In the genomic region with DNA sequence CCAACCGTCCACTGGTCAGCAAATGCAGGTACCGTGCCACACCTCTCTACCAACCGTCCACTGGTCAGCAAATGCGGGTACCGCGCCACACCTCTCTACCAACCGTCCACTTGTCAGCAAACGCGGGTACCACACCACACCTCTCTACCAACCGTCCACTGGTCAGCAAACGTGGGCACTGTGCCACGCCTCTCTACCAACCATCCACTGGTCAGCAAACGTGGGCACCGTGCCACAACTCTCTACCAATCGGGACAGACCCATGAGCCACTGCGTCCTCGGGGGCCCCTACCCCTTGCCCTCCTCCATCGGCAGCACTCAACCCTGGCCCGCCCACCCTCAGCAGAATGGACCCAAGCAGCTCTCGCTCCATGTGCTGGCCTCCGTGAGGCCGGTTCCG, we compare ENCODE assay signal across 22 cellular contexts.
"Had no signal": no experiment of that assay in that cellular context is flagged by ENCODE, and none has a peak within 500 bp of the region (broad histone marks: within the 10 kb centered on the region; RNA-seq: fewer than 3 reads in every experiment).

No MANE protein-coding gene starts in this region.

- H3K4me1 Mint-ChIP-seq: activated CD4-positive, alpha-beta T cell treated with anti-CD3 and anti-CD28 coated beads, Interleukin-2, amount 10 ng/mL, durations not matched to agents 7 days and 5 days; activated naive CD8-positive, alpha-beta T cell treated with anti-CD3 and anti-CD28 coated beads, Interleukin-2, amount 10 ng/mL, durations not matched to agents 7 days and 5 days; naive thymus-derived CD4-positive, alpha-beta T cell had no signal

- H3K36me3 ChIP-seq: esophagus muscularis mucosa, gastroesophageal sphincter, heart left ventricle, pancreas, thyroid gland, uterus had no signal

- H3K36me3 Mint-ChIP-seq: activated naive CD8-positive, alpha-beta T cell treated with anti-CD3 and anti-CD28 coated beads, Interleukin-2, amount 10 ng/mL, durations not matched to agents 7 days and 5 days; naive thymus-derived CD4-positive, alpha-beta T cell had no signal

- ATAC-seq: gastroesophageal sphincter; heart left ventricle; left ventricle myocardium superior; naive thymus-derived CD4-positive, alpha-beta T cell; pancreas had no signal

- H3K9me3 ChIP-seq: gastroesophageal sphincter, heart left ventricle, pancreas, thyroid gland, uterus had no signal

- H3K4me3 Mint-ChIP-seq: activated CD4-positive, alpha-beta T cell treated with anti-CD3 and anti-CD28 coated beads, Interleukin-2, amount 10 ng/mL, durations not matched to agents 7 days and 5 days; activated naive CD8-positive, alpha-beta T cell treated with anti-CD3 and anti-CD28 coated beads, Interleukin-2, amount 10 ng/mL, durations not matched to agents 7 days and 5 days; naive thymus-derived CD4-positive, alpha-beta T cell had no signal

- H3K9me3 Mint-ChIP-seq: activated CD4-positive, alpha-beta T cell treated with anti-CD3 and anti-CD28 coated beads, Interleukin-2, amount 10 ng/mL, durations not matched to agents 7 days and 5 days; activated naive CD8-positive, alpha-beta T cell treated with anti-CD3 and anti-CD28 coated beads, Interleukin-2, amount 10 ng/mL, durations not matched to agents 7 days and 5 days had no signal

- H3K4me3 ChIP-seq: esophagus muscularis mucosa, gastroesophageal sphincter, heart left ventricle, pancreas, thyroid gland, uterus had no signal

- H3K4me1 ChIP-seq: esophagus muscularis mucosa, gastroesophageal sphincter, heart left ventricle, pancreas, thyroid gland, uterus had no signal

- H3K27ac ChIP-seq: esophagus muscularis mucosa, gastroesophageal sphincter, heart left ventricle, pancreas, uterus had no signal

- H3K27me3 ChIP-seq: pancreas, thyroid gland, uterus had no signal

- H3K27me3 Mint-ChIP-seq: activated CD4-positive, alpha-beta T cell treated with anti-CD3 and anti-CD28 coated beads, Interleukin-2, amount 10 ng/mL, durations not matched to agents 7 days and 5 days had no signal

- H3K27ac Mint-ChIP-seq: activated CD4-positive, alpha-beta T cell treated with anti-CD3 and anti-CD28 coated beads, Interleukin-2, amount 10 ng/mL, durations not matched to agents 7 days and 5 days; activated naive CD8-positive, alpha-beta T cell treated with anti-CD3 and anti-CD28 coated beads, Interleukin-2, amount 10 ng/mL, durations not matched to agents 7 days and 5 days; naive thymus-derived CD4-positive, alpha-beta T cell had no signal

- DNase-seq: activated CD4-positive, alpha-beta T cell treated with anti-CD3 and anti-CD28 coated beads, Interleukin-2, amount 10 ng/mL, durations not matched to agents 7 days and 5 days; activated naive CD8-positive, alpha-beta T cell treated with anti-CD3 and anti-CD28 coated beads, Interleukin-2, amount 10 ng/mL, durations not matched to agents 7 days and 5 days; amygdala; caudate nucleus; cortex of kidney; effector CD4-positive, alpha-beta T cell; kidney glomerular epithelial cell; left ventricle myocardium superior; mesenchymal stem cell; naive thymus-derived CD4-positive, alpha-beta T cell; stimulated activated CD4-positive, alpha-beta T cell treated with anti-CD3 and anti-CD28 coated beads, Interleukin-12 subunit alpha, Interleukin-12 subunit beta, amount 100 ng/mL, for 4 hours; stimulated activated CD4-positive, alpha-beta T cell treated with anti-CD3 and anti-CD28 coated beads, Interleukin-1b, Interleukin-23, amount 100 ng/mL, for 48 hours; stimulated activated CD8-positive, alpha-beta memory T cell treated with anti-CD3 and anti-CD28 coated beads, Interleukin-4, amount 100 ng/mL, for 48 hours; stimulated activated naive CD4-positive, alpha-beta T cell; T-helper 1 cell; T1000; thyroid gland had no signal
